26 cellular contexts compared by ENCODE assay signal in the genomic region with DNA sequence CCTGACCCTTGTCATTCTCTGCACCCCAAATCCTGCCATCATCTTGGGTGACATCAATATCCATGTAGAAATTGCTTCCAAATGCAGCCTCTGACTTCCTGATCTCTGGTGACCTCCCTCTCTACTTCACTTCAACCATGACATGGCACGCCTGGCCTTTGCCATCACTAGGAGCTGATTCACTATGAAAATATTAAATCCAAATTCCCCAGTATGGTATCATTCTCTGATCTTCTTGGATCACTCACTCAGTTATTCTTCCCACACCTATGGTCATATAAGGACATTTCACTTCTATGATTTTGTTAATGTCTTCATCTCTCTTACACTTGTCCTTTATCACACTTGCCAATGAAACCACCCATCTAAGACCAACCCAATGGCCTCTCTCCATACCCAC.
DNase-seq lines count a peak whose midpoint lies in the region; ATAC-seq lines count a peak whose summit lies in the region.
"Had no signal": no experiment of that assay in that cellular context is flagged by ENCODE, and none has a peak within 500 bp of the region (broad histone marks: within the 10 kb centered on the region; RNA-seq: fewer than 3 reads in every experiment).

No MANE protein-coding gene starts in this region.

- intact Hi-C loops in sciatic nerve (cut with DNase I) = no loop called here

- DNase-seq in AG08395 (ENCODE audit: low spot score) = peak; percentile 33
- DNase-seq in HS-27A (ENCODE audit: low read depth) = peak; percentile 51
- DNase-seq in SW 1271 (lab: John Stamatoyannopoulos, UW) = peak; percentile 8 to 31
- peak; percentile 78 for DNase-seq in glomerular visceral epithelial cell (ENCODE audit: extremely low spot score)
- no peak for DNase-seq in sciatic nerve (ENCODE audit: low spot score)
- DNase-seq in NCI-H2107 (lab: John Stamatoyannopoulos, UW) = no peak
- no peak for DNase-seq in NCI-H524 treated with DMSO at 0.1 percent for 48 hours (lab: John Stamatoyannopoulos, UW)
- DNase-seq: activated CD4-positive, alpha-beta T cell treated with anti-CD3 and anti-CD28 coated beads, Interleukin-2, amount 10 ng/mL, durations not matched to agents 7 days and 5 days; activated CD8-positive, alpha-beta memory T cell treated with anti-CD3 and anti-CD28 coated beads, Interleukin-2, amount 50 U/mL, for 4 hours; activated effector memory CD4-positive, alpha-beta T cell treated with Interleukin-2 at 50 U/mL for 16 hours; activated naive CD8-positive, alpha-beta T cell treated with anti-CD3 and anti-CD28 coated beads, Interleukin-2, amount 10 ng/mL, durations not matched to agents 7 days and 5 days; effector CD8-positive, alpha-beta T cell; GDM1; Kasumi-1; left ventricle myocardium inferior; NCI-H1436; NCI-H2171; NCI-H526; nephron progenitor cell; right lobe of liver; RPMI8226; stimulated activated CD4-positive, alpha-beta T cell treated with anti-CD3 and anti-CD28 coated beads, Interleukin-15, amount 100 ng/mL, for 24 hours; transverse colon; WERI-Rb-1 had no signal

- no peak for ATAC-seq in sciatic nerve
- ATAC-seq in GM18511 (IDR thresholded peaks at IDR 0.05; ENCODE audit: unreplicated experiment) = no peak
- ATAC-seq: right lobe of liver, SK-N-SH treated with all-trans-retinoic acid at 6 μM for 48 hours had no signal

Comparison
In these comparisons a context has a peak if more than half of its experiments do, and no peak if none do; other contexts are left out.
1. DNase-seq: peak in AG08395 (single experiment), HS-27A (single experiment), SW 1271 (2 of 2) and glomerular visceral epithelial cell (single experiment); none in sciatic nerve (single experiment), NCI-H2107 (single experiment) and NCI-H524 treated with DMSO at 0.1 percent for 48 hours (single experiment).